In the genomic region with DNA sequence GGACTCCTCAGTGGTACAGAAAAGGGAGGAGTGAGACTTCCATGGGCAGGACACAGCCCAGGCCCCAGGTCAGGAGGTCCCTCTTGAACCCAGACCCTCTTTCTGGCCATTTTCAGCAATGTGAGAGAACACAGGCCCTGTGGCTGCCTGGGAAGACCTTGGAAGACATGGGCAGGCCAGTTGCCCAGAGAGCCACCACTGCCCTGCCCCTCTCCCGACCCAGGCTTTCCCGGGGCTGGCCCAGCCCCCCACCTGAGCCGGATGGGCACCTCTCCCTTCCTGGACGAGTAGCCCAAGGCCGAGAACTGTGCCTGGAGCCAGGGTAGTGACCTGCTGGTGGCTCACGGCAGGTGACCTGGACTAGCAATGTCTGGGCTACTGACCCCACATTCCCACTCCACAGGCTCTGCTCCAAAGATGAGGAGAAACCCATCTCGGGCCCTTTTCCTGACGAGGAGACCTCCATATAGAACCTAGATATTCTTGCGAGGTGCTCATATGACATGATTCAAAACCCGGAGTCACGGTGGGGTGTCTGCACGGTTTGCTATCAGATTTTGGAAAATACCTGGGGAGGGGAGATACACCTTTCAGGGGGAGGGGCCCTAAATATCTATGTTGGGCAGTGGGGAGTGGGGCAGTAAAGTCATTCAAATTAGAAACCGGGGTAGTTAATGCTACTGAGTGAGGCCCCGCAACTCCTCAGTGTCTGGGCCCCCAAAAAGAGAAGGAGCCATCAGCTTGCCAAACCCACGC, we compare ENCODE assay signal across 18 cellular contexts. TPM values are rescaled to one million over a fixed set of nuclear protein-coding genes. Genes with fewer than 3 reads are reported as not detected.
DNase-seq lines count a peak whose midpoint lies in the region; ATAC-seq, FAIRE-seq and TF ChIP-seq lines count a peak whose summit lies in the region.
"Had no signal": no experiment of that assay in that cellular context is flagged by ENCODE, and none has a peak within 500 bp of the region (broad histone marks: within the 10 kb centered on the region; RNA-seq: fewer than 3 reads in every experiment).

No MANE protein-coding gene starts in this region.

- H3K4me3 ChIP-seq in endodermal cell (ENCODE audit: low read length), result no peak overlapping the region
- no peak overlapping the region for H3K4me3 ChIP-seq in lung
- no peak overlapping the region for H3K4me3 ChIP-seq in testis
- no peak overlapping the region for H3K4me3 ChIP-seq in small intestine (ENCODE audit: low read depth in 1 of 2, low read length in 2 of 2)
- H3K4me3 ChIP-seq in tibial nerve, result no peak overlapping the region

- no peak overlapping the region for H3K4me3 Mint-ChIP-seq in activated T-helper 2 cell treated with anti-CD3 and anti-CD28 coated beads, Interferon-gamma antibody, Interleukin-2, Interleukin-4, amounts not matched to agents 10 μg/mL and 5 μg/mL and 100 μg/mL, durations not matched to agents 14 hours and 24 hours and 36 hours (ENCODE audit: low read depth)
- no peak overlapping the region for H3K4me3 Mint-ChIP-seq in endodermal cell
- H3K4me3 Mint-ChIP-seq: CD4-positive, CD25-positive, alpha-beta regulatory T cell had no signal

- no peak overlapping the region for H3K9ac ChIP-seq in endodermal cell (ENCODE audit: extremely low read depth, low read length, poor library complexity, severe bottlenecking)
- H3K9ac ChIP-seq: KMS-11 had no signal

- intact Hi-C loops in activated T-helper 2 cell treated with anti-CD3 and anti-CD28 coated beads, Interferon-gamma antibody, Interleukin-2, Interleukin-4, amounts not matched to agents 10 μg/mL and 5 μg/mL and 100 μg/mL, durations not matched to agents 14 hours and 24 hours and 36 hours (cut with micrococcal nuclease), result no loop called here
- intact Hi-C loops in testis (cut with DNase I; ENCODE audit: low total_unique reads), result no loop called here

- H3K36me3 Mint-ChIP-seq in activated T-helper 2 cell treated with anti-CD3 and anti-CD28 coated beads, Interferon-gamma antibody, Interleukin-2, Interleukin-4, amounts not matched to agents 10 μg/mL and 5 μg/mL and 100 μg/mL, durations not matched to agents 14 hours and 24 hours and 36 hours (ENCODE audit: low read depth), result peaks cover 3% of the 10 kb centered on the region
- no peaks in the 10 kb centered on the region for H3K36me3 Mint-ChIP-seq in endodermal cell (ENCODE audit: low read depth)

- no peaks in the 10 kb centered on the region for H3K4me1 Mint-ChIP-seq in activated T-helper 2 cell treated with anti-CD3 and anti-CD28 coated beads, Interferon-gamma antibody, Interleukin-2, Interleukin-4, amounts not matched to agents 10 μg/mL and 5 μg/mL and 100 μg/mL, durations not matched to agents 14 hours and 24 hours and 36 hours (ENCODE audit: low read depth)
- H3K4me1 Mint-ChIP-seq in endodermal cell, result no peaks in the 10 kb centered on the region
- H3K4me1 Mint-ChIP-seq: CD4-positive, CD25-positive, alpha-beta regulatory T cell had no signal

- H3K9me3 Mint-ChIP-seq in activated T-helper 2 cell treated with anti-CD3 and anti-CD28 coated beads, Interferon-gamma antibody, Interleukin-2, Interleukin-4, amounts not matched to agents 10 μg/mL and 5 μg/mL and 100 μg/mL, durations not matched to agents 14 hours and 24 hours and 36 hours, result peaks cover 37% of the 10 kb centered on the region
- H3K9me3 Mint-ChIP-seq in endodermal cell, result peaks cover 22% of the 10 kb centered on the region

- DNase-seq in activated T-helper 2 cell treated with anti-CD3 and anti-CD28 coated beads, Interferon-gamma antibody, Interleukin-2, Interleukin-4, amounts not matched to agents 10 μg/mL and 5 μg/mL and 100 μg/mL, durations not matched to agents 14 hours and 24 hours and 36 hours (ENCODE audit: low spot score), result peak; percentile 4
- DNase-seq in endodermal cell, result peak; percentile 21
- DNase-seq in lung (ENCODE audit: low spot score), result peak; percentile 23
- DNase-seq in testis, result peak; percentile 3
- no peak for DNase-seq in small intestine
- DNase-seq in amygdala (lab: John Stamatoyannopoulos, UW), result no peak
- DNase-seq in tibial nerve (ENCODE audit: low spot score in 2 of 2), result no peak
- DNase-seq: CD4-positive, CD25-positive, alpha-beta regulatory T cell; EL; NCI-H1092; NCI-H510A treated with DMSO at 0.1 percent for 48 hours; NCI-H82; Right ventricle myocardium superior had no signal

- H3K9me3 ChIP-seq in endodermal cell (ENCODE audit: control insufficient read depth, low read length) (peaks cover 3% of the 10 kb centered on the region), lung (ENCODE audit: control insufficient read depth in 2 of 2, insufficient read depth in 1 of 2, low read length in 1 of 2) (peaks cover 0 to 41% of the 10 kb centered on the region in 2 donors), testis (no peaks in the 10 kb centered on the region), small intestine (ENCODE audit: control insufficient read depth, low read depth) (peaks cover 2% of the 10 kb centered on the region), tibial nerve (peaks cover 0 to 73% (median 2%) of the 10 kb centered on the region in 4 donors)

- H3K27ac ChIP-seq in endodermal cell (ENCODE audit: low read depth, low read length), result no peak overlapping the region
- no peak overlapping the region for H3K27ac ChIP-seq in lung (ENCODE audit: low read depth in 1 of 2, low read length in 1 of 2)
- H3K27ac ChIP-seq in testis, result no peak overlapping the region
- H3K27ac ChIP-seq in small intestine (ENCODE audit: low read depth in 1 of 2, low read length in 1 of 2), result no peak overlapping the region
- no peak overlapping the region for H3K27ac ChIP-seq in tibial nerve
- H3K27ac ChIP-seq: KMS-11 had no signal

- no peak overlapping the region for H3K27ac Mint-ChIP-seq in activated T-helper 2 cell treated with anti-CD3 and anti-CD28 coated beads, Interferon-gamma antibody, Interleukin-2, Interleukin-4, amounts not matched to agents 10 μg/mL and 5 μg/mL and 100 μg/mL, durations not matched to agents 14 hours and 24 hours and 36 hours
- no peak overlapping the region for H3K27ac Mint-ChIP-seq in endodermal cell
- H3K27ac Mint-ChIP-seq: CD4-positive, CD25-positive, alpha-beta regulatory T cell had no signal

- TF ChIP-seq POLR2A in testis (IDR thresholded peaks at IDR 0.05) (no peak), tibial nerve (IDR thresholded peaks at IDR 0.05) (no peak)

- H3K27me3 Mint-ChIP-seq in activated T-helper 2 cell treated with anti-CD3 and anti-CD28 coated beads, Interferon-gamma antibody, Interleukin-2, Interleukin-4, amounts not matched to agents 10 μg/mL and 5 μg/mL and 100 μg/mL, durations not matched to agents 14 hours and 24 hours and 36 hours (ENCODE audit: low read depth), result no peaks in the 10 kb centered on the region
- peaks cover 2% of the 10 kb centered on the region for H3K27me3 Mint-ChIP-seq in endodermal cell (ENCODE audit: insufficient read depth)
- H3K27me3 Mint-ChIP-seq: CD4-positive, CD25-positive, alpha-beta regulatory T cell had no signal

- 86 to 94% methylated on average over 9 to 15 of the region's 15 CpGs for WGBS in endodermal cell (ENCODE audit: insufficient coverage in 1 of 2, insufficient read length in 1 of 2), 2 experiments
- 92 to 94% methylated on average over 15 of the region's 15 CpGs for WGBS in lung, 2 donors
- WGBS in testis, 2 donors, result 68 to 94% methylated on average over 9 to 15 of the region's 15 CpGs
- 90 to 92% (median 90%) methylated on average over 15 of the region's 15 CpGs for WGBS in small intestine, 3 donors
- 95 to 96% methylated on average over 12 to 15 of the region's 15 CpGs for WGBS in tibial nerve, 2 donors

- TF ChIP-seq CTCF in endodermal cell (conservative IDR thresholded peaks at IDR 0.05), result no peak
- no peak for TF ChIP-seq CTCF in lung (IDR thresholded peaks at IDR 0.05; ENCODE audit: control extremely low read depth, extremely low read depth)
- no peak for TF ChIP-seq CTCF in testis (IDR thresholded peaks at IDR 0.05)
- no peak for TF ChIP-seq CTCF in tibial nerve (IDR thresholded peaks at IDR 0.05)

- no peak for FAIRE-seq in small intestine (lab: Jason Lieb, UNC)
- FAIRE-seq: GM19239, H54 had no signal

- no peak for ATAC-seq in lung (ENCODE audit: insufficient read depth, low FRiP score)
- ATAC-seq: Panc1 had no signal

- H3K36me3 ChIP-seq in endodermal cell (ENCODE audit: control insufficient read depth, insufficient read depth, low read length), result no peaks in the 10 kb centered on the region
- H3K36me3 ChIP-seq in lung (ENCODE audit: control insufficient read depth in 2 of 2, insufficient read depth in 2 of 2, low read length in 2 of 2), result no peaks in the 10 kb centered on the region
- H3K36me3 ChIP-seq in testis (ENCODE audit: low read depth, missing control alignments), result no peaks in the 10 kb centered on the region
- no peaks in the 10 kb centered on the region for H3K36me3 ChIP-seq in small intestine (ENCODE audit: control insufficient read depth in 2 of 2, insufficient read depth in 2 of 2, low read length in 2 of 2)
- peaks cover 0 to 87% (median 0%) of the 10 kb centered on the region in 3 donors for H3K36me3 ChIP-seq in tibial nerve

- H3K4me1 ChIP-seq in endodermal cell (ENCODE audit: control insufficient read depth, insufficient read depth, low read length), result no peaks in the 10 kb centered on the region
- H3K4me1 ChIP-seq in lung (ENCODE audit: control insufficient read depth in 2 of 2, insufficient read depth in 2 of 2, low read length in 2 of 2), result no peaks in the 10 kb centered on the region
- no peaks in the 10 kb centered on the region for H3K4me1 ChIP-seq in testis
- no peaks in the 10 kb centered on the region for H3K4me1 ChIP-seq in small intestine (ENCODE audit: control insufficient read depth in 2 of 2, insufficient read depth in 1 of 2, low read depth in 1 of 2, low read length in 1 of 2)
- H3K4me1 ChIP-seq in tibial nerve, result no peaks in the 10 kb centered on the region
- H3K4me1 ChIP-seq: Caco-2 had no signal

- TF ChIP-seq EP300 in tibial nerve (IDR thresholded peaks at IDR 0.05), result no peak

- H3K27me3 ChIP-seq in endodermal cell (ENCODE audit: control insufficient read depth, insufficient read depth, low read length, poor library complexity, severe bottlenecking), result no peaks in the 10 kb centered on the region
- H3K27me3 ChIP-seq in lung (ENCODE audit: control insufficient read depth, insufficient read depth), result no peaks in the 10 kb centered on the region
- H3K27me3 ChIP-seq in testis, result no peaks in the 10 kb centered on the region
- no peaks in the 10 kb centered on the region for H3K27me3 ChIP-seq in small intestine (ENCODE audit: control insufficient read depth in 2 of 2, insufficient read depth in 2 of 2, low read length in 2 of 2)
- H3K27me3 ChIP-seq in tibial nerve, result no peaks in the 10 kb centered on the region

RNA-seq across cellular contexts. Expression of gene ZNF354C, which starts 59.4 kb away (rescaled TPM):
- total RNA-seq in activated T-helper 2 cell treated with anti-CD3 and anti-CD28 coated beads, Interferon-gamma antibody, Interleukin-2, Interleukin-4, amounts not matched to agents 10 μg/mL and 5 μg/mL and 100 μg/mL, durations not matched to agents 14 hours and 24 hours and 36 hours, result 3.4 and 3.5 TPM in 2 replicates
- total RNA-seq in endodermal cell (1 to 10 TPM; 3.4 to 4.8 TPM), lung (10 to 100 TPM in 1 of 2 donors, 1 to 10 TPM in 1; 3.9 to 15.8 TPM), testis (1 to 10 TPM; 4.6 to 4.8 TPM), tibial nerve (1 to 10 TPM; 7.0 to 9.9 (median 9.2) TPM)
- polyA plus RNA-seq in endodermal cell (2013, experiment 1 of 2), result 6.2 TPM
- polyA plus RNA-seq in endodermal cell (2013, experiment 2 of 2), result 5.9 TPM
- polyA plus RNA-seq in lung (1 to 10 TPM; 1.2 to 1.3 TPM), testis (ENCODE audit: insufficient read depth, low read depth, low replicate concordance) (4.0 TPM), small intestine (1 to 10 TPM in 1 of 3 donors, under 1 TPM in 2; 0.45 to 1.1 (median 0.81) TPM)
- total RNA-seq: Caco-2 had no signal

Comparison
In these comparisons a context has a peak if more than half of its experiments do, and no peak if none do; other contexts are left out.
1. DNase-seq: peak in activated T-helper 2 cell treated with anti-CD3 and anti-CD28 coated beads, Interferon-gamma antibody, Interleukin-2, Interleukin-4, amounts not matched to agents 10 μg/mL and 5 μg/mL and 100 μg/mL, durations not matched to agents 14 hours and 24 hours and 36 hours (single experiment), endodermal cell (single experiment), lung (single experiment) and testis (single experiment); none in small intestine (single experiment), amygdala (0 of 56) and tibial nerve (0 of 2).